ENCODE assay signal across 1 cellular context in genomic region chr6:41682056-41682477, GRCh38.
A peak's percentile ranks its signal among the peaks of the same experiment; 100 is the strongest.
TF ChIP-seq lines count a peak whose summit lies in the region.

No MANE protein-coding gene starts in this region.

TF ChIP-seq in HepG2, 621 proteins besides CTCF, POLR2A, EP300 and RAD21 (continued from another document and continues in another):
- no peak for TF ChIP-seq ZNF407 (CRISPR knock-in tag; IDR thresholded peaks at IDR 0.05; ENCODE audit: not compliant biosample characterization)
- TF ChIP-seq, protein P1, sequence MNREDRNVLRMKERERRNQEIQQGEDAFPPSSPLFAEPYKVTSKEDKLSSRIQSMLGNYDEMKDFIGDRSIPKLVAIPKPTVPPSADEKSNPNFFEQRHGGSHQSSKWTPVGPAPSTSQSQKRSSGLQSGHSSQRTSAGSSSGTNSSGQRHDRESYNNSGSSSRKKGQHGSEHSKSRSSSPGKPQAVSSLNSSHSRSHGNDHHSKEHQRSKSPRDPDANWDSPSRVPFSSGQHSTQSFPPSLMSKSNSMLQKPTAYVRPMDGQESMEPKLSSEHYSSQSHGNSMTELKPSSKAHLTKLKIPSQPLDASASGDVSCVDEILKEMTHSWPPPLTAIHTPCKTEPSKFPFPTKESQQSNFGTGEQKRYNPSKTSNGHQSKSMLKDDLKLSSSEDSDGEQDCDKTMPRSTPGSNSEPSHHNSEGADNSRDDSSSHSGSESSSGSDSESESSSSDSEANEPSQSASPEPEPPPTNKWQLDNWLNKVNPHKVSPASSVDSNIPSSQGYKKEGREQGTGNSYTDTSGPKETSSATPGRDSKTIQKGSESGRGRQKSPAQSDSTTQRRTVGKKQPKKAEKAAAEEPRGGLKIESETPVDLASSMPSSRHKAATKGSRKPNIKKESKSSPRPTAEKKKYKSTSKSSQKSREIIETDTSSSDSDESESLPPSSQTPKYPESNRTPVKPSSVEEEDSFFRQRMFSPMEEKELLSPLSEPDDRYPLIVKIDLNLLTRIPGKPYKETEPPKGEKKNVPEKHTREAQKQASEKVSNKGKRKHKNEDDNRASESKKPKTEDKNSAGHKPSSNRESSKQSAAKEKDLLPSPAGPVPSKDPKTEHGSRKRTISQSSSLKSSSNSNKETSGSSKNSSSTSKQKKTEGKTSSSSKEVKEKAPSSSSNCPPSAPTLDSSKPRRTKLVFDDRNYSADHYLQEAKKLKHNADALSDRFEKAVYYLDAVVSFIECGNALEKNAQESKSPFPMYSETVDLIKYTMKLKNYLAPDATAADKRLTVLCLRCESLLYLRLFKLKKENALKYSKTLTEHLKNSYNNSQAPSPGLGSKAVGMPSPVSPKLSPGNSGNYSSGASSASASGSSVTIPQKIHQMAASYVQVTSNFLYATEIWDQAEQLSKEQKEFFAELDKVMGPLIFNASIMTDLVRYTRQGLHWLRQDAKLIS (CRISPR knock-in tag; IDR thresholded peaks at IDR 0.05), result no peak
- TF ChIP-seq ZNF678 (CRISPR knock-in tag; IDR thresholded peaks at IDR 0.05), result no peak
- TF ChIP-seq ZSCAN9 (CRISPR knock-in tag; IDR thresholded peaks at IDR 0.05; ENCODE audit: borderline replicate concordance), result 0 out of 2 replicates have a peak, but pooled peaks have one; percentile 29
- TF ChIP-seq, protein P2, sequence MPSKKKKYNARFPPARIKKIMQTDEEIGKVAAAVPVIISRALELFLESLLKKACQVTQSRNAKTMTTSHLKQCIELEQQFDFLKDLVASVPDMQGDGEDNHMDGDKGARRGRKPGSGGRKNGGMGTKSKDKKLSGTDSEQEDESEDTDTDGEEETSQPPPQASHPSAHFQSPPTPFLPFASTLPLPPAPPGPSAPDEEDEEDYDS (CRISPR knock-in tag; IDR thresholded peaks at IDR 0.05), result peak; percentile 40; the same call in 1 of the 2 replicates
- no peak for TF ChIP-seq ZNF253 (CRISPR knock-in tag; IDR thresholded peaks at IDR 0.05; ENCODE audit: borderline replicate concordance)
- no peak for TF ChIP-seq ZNF24 (IDR thresholded peaks at IDR 0.05)
- TF ChIP-seq HOXA3 (CRISPR knock-in tag; IDR thresholded peaks at IDR 0.05), result peak; percentile 40; the same call in 1 of the 2 replicates
- TF ChIP-seq HMGXB4 (CRISPR knock-in tag; IDR thresholded peaks at IDR 0.05; ENCODE audit: borderline replicate concordance in 1 of 2, low read depth in 1 of 2), result peak; percentile 66 to 89; a peak in 3 of 4 replicates
- no peak for TF ChIP-seq ZNF260 (CRISPR knock-in tag; IDR thresholded peaks at IDR 0.05; ENCODE audit: borderline replicate concordance, low read depth)
- TF ChIP-seq RFXAP (CRISPR knock-in tag; IDR thresholded peaks at IDR 0.05; ENCODE audit: borderline replicate concordance), result peak; percentile 8; the same call in 1 of the 2 replicates
- TF ChIP-seq ZNF563 (CRISPR knock-in tag; IDR thresholded peaks at IDR 0.05), result no peak
- TF ChIP-seq TRIM24 (CRISPR knock-in tag; IDR thresholded peaks at IDR 0.05), result no peak
- TF ChIP-seq ZBTB46 (CRISPR knock-in tag; IDR thresholded peaks at IDR 0.05; ENCODE audit: borderline replicate concordance), result no peak
- TF ChIP-seq RELA (CRISPR knock-in tag; IDR thresholded peaks at IDR 0.05), result no peak
- TF ChIP-seq PHF21A (CRISPR knock-in tag; IDR thresholded peaks at IDR 0.05), result peak; percentile 11; the same call in 1 of the 2 replicates
- TF ChIP-seq RORA (CRISPR knock-in tag; IDR thresholded peaks at IDR 0.05), result no peak
- TF ChIP-seq DDIT3 (CRISPR knock-in tag; IDR thresholded peaks at IDR 0.05), result no peak
- no peak for TF ChIP-seq PHB2 (IDR thresholded peaks at IDR 0.05; ENCODE audit: partially characterized antibody)
- TF ChIP-seq KIAA2018 (CRISPR knock-in tag; IDR thresholded peaks at IDR 0.05; ENCODE audit: borderline replicate concordance), result no peak
- TF ChIP-seq ZNF143 (CRISPR knock-in tag; IDR thresholded peaks at IDR 0.05), result no peak
- peak; percentile 95 for TF ChIP-seq PRPF4 (IDR thresholded peaks at IDR 0.05; ENCODE audit: low read depth, low read length, poor library complexity, severe bottlenecking)
- no peak for TF ChIP-seq DMTF1 (CRISPR knock-in tag; IDR thresholded peaks at IDR 0.05)
- TF ChIP-seq ZNF672 (CRISPR knock-in tag; IDR thresholded peaks at IDR 0.05), result no peak
- no peak for TF ChIP-seq ZNF772 (CRISPR knock-in tag; IDR thresholded peaks at IDR 0.05)
